3 cellular contexts compared by ENCODE assay signal in genomic region chr7:75521727-75522126, GRCh38. TPM values are rescaled to one million over a fixed set of nuclear protein-coding genes. Genes with fewer than 3 reads are reported as not detected.
"Had no signal": no experiment of that assay in that cellular context is flagged by ENCODE, and none has a peak within 500 bp of the region (broad histone marks: within the 10 kb centered on the region; RNA-seq: fewer than 3 reads in every experiment).

No MANE protein-coding gene starts in this region.

RNA-seq across cellular contexts. Expression of gene SPDYE5, which starts 29.6 kb away (rescaled TPM):
- total RNA-seq: HT-29, HT1080, IMR-90 had no signal
- polyA plus RNA-seq: IMR-90 had no signal
